In the genomic region with DNA sequence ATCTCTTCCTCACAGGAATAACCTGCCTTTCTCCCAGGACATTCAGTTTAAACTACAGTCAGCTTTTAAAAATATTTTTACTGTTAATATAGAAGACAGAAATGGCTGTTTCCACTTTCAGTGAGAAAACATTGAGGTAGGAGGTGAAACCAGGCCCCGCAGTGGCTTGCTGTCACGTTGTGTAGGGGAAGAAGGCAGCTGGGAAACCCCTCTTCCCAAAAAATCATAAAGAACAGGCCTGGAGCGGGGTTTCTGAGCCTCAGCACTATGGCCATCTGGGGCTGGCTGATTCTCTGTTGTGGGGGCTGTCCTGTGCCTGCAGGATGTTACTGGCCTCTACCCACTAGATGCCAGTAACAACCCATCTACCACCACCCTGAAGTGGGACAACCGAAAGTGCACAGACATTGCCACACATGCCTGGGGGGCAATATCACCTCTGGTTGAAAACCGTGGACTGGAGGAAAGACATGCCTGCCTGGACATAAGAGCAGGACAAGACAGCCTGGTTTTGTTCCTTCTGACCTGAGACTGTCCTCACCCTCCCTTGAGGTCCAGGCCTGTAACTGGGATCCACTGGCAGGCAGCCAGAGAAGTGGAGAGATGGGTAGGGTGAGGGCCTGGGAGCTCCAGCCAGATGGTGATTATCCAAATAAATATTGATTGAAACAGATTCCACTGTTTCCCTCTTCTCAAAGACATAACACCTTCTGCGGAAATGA, we compare ENCODE assay signal across 18 cellular contexts. TPM values are rescaled to one million over a fixed set of nuclear protein-coding genes. Genes with fewer than 3 reads are reported as not detected.
A peak's percentile ranks its signal among the peaks of the same experiment; 100 is the strongest.
DNase-seq lines count a peak whose midpoint lies in the region; ATAC-seq and TF ChIP-seq lines count a peak whose summit lies in the region.
"Had no signal": no experiment of that assay in that cellular context is flagged by ENCODE, and none has a peak within 500 bp of the region (broad histone marks: within the 10 kb centered on the region; RNA-seq: fewer than 3 reads in every experiment).

No MANE protein-coding gene starts in this region.

- DNase-seq in DMS53 (lab: John Stamatoyannopoulos, UW) = peak; percentile 27
- no peak for DNase-seq in DMS53 treated with DMSO at 0.1 percent for 48 hours (lab: John Stamatoyannopoulos, UW; ENCODE audit: unreplicated experiment)
- peak; percentile 44 for DNase-seq in natural killer cell treated with Interleukin-12 subunit alpha and Interleukin-12 subunit beta and Interleukin-15 and Interleukin-18, amount 100 ng/mL, for 72 hours (ENCODE audit: low spot score)
- no peak for DNase-seq in natural killer cell
- DNase-seq in WERI-Rb-1 = peak; percentile 61
- no peak for DNase-seq in KBM-7
- DNase-seq in NCI-H2171 treated with DMSO at 0.1 percent for 48 hours (lab: John Stamatoyannopoulos, UW) = no peak
- DNase-seq: CD8-positive, alpha-beta memory T cell; GM23248; MV-4-11; NCI-H1694; NCI-H526; SIG-M5 had no signal

- peaks cover 14 to 21% of the 10 kb centered on the region in 2 donors for H3K27me3 Mint-ChIP-seq in natural killer cell treated with Interleukin-12 subunit alpha and Interleukin-12 subunit beta and Interleukin-15 and Interleukin-18, amount 100 ng/mL, for 72 hours
- H3K27me3 Mint-ChIP-seq in natural killer cell (ENCODE audit: low read depth in 2 of 2) = peaks cover 8 to 27% of the 10 kb centered on the region in 2 donors
- H3K27me3 Mint-ChIP-seq: CD8-positive, alpha-beta memory T cell had no signal

- no peaks in the 10 kb centered on the region for H3K9me3 ChIP-seq in WERI-Rb-1 (ENCODE audit: severe bottlenecking)
- H3K9me3 ChIP-seq: BLaER1 had no signal

- H3K36me3 Mint-ChIP-seq in natural killer cell treated with Interleukin-12 subunit alpha and Interleukin-12 subunit beta and Interleukin-15 and Interleukin-18, amount 100 ng/mL, for 72 hours = no peaks in the 10 kb centered on the region
- H3K36me3 Mint-ChIP-seq in natural killer cell = no peaks in the 10 kb centered on the region
- H3K36me3 Mint-ChIP-seq: CD8-positive, alpha-beta memory T cell had no signal

- no peaks in the 10 kb centered on the region for H3K27me3 ChIP-seq in WERI-Rb-1 (ENCODE audit: insufficient read depth, low read depth, severe bottlenecking)
- H3K27me3 ChIP-seq: BLaER1 had no signal

- no peaks in the 10 kb centered on the region for H3K36me3 ChIP-seq in WERI-Rb-1
- H3K36me3 ChIP-seq: BLaER1 had no signal

- no peak for ATAC-seq in natural killer cell treated with Interleukin-12 subunit alpha and Interleukin-12 subunit beta and Interleukin-15 and Interleukin-18, amount 100 ng/mL, for 72 hours
- ATAC-seq in natural killer cell (no peak), GM19324 (IDR thresholded peaks at IDR 0.05; ENCODE audit: low FRiP score, unreplicated experiment) (no peak)

- no peaks in the 10 kb centered on the region for H3K9me3 Mint-ChIP-seq in natural killer cell treated with Interleukin-12 subunit alpha and Interleukin-12 subunit beta and Interleukin-15 and Interleukin-18, amount 100 ng/mL, for 72 hours
- no peaks in the 10 kb centered on the region for H3K9me3 Mint-ChIP-seq in natural killer cell
- H3K9me3 Mint-ChIP-seq: CD8-positive, alpha-beta memory T cell had no signal

- H3K4me3 ChIP-seq in WERI-Rb-1 (ENCODE audit: low read depth, low read length) = no peak overlapping the region
- H3K4me3 ChIP-seq: BLaER1, GM23248 had no signal

- no peak overlapping the region for H3K27ac Mint-ChIP-seq in natural killer cell treated with Interleukin-12 subunit alpha and Interleukin-12 subunit beta and Interleukin-15 and Interleukin-18, amount 100 ng/mL, for 72 hours
- no peak overlapping the region for H3K27ac Mint-ChIP-seq in natural killer cell

- intact Hi-C loops in natural killer cell (cut with micrococcal nuclease) = no loop called here

- 0 out of 2 replicates have a peak overlapping the region, but pooled peaks have one; percentile 25 for H3K27ac ChIP-seq in WERI-Rb-1
- H3K27ac ChIP-seq: 22Rv1, BLaER1, GM23248 had no signal

- H3K4me1 Mint-ChIP-seq in natural killer cell treated with Interleukin-12 subunit alpha and Interleukin-12 subunit beta and Interleukin-15 and Interleukin-18, amount 100 ng/mL, for 72 hours (ENCODE audit: low read depth in 2 of 2) = peaks cover 8 to 15% of the 10 kb centered on the region in 2 donors
- peaks cover 11% of the 10 kb centered on the region in 2 donors for H3K4me1 Mint-ChIP-seq in natural killer cell

- in situ Hi-C loops in KBM-7 (cut with MboI; ENCODE audit: low pct_unique_long_range_greater_than_20kb, low sequenced_read_pairs) = no loop called here

- TF ChIP-seq CTCF in natural killer cell (IDR thresholded peaks at IDR 0.05) (no peak), WERI-Rb-1 (IDR thresholded peaks at IDR 0.05; ENCODE audit: low read depth, low read length) (no peak)

- H3K4me3 Mint-ChIP-seq in natural killer cell treated with Interleukin-12 subunit alpha and Interleukin-12 subunit beta and Interleukin-15 and Interleukin-18, amount 100 ng/mL, for 72 hours = no peak overlapping the region
- no peak overlapping the region for H3K4me3 Mint-ChIP-seq in natural killer cell
- H3K4me3 Mint-ChIP-seq: CD8-positive, alpha-beta memory T cell had no signal

RNA-seq across cellular contexts. Expression of a gene that starts 43.9 kb away (rescaled TPM):
- under 1 TPM in 1 of 2 donors, not detected in 1; 0.22 TPM for total RNA-seq in natural killer cell treated with Interleukin-12 subunit alpha and Interleukin-12 subunit beta and Interleukin-15 and Interleukin-18, amount 100 ng/mL, for 72 hours
- under 1 TPM in 2 of 3 donors, not detected in 1; 0.39 to 0.60 TPM for total RNA-seq in natural killer cell
- total RNA-seq: GM23248, RPMI7951 had no signal

RNA-seq across cellular contexts. Expression of a gene that starts 56.6 kb away (rescaled TPM):
- total RNA-seq in natural killer cell treated with Interleukin-12 subunit alpha and Interleukin-12 subunit beta and Interleukin-15 and Interleukin-18, amount 100 ng/mL, for 72 hours = 1 to 10 TPM; 1.2 to 8.0 TPM
- total RNA-seq in natural killer cell = 1 to 10 TPM; 2.6 to 5.9 (median 3.8) TPM
- total RNA-seq: LHCN-M2 had no signal

Comparison
In these comparisons a context has a peak if more than half of its experiments do, and no peak if none do; other contexts are left out.
1. DNase-seq: peak in DMS53 (single experiment), natural killer cell treated with Interleukin-12 subunit alpha and Interleukin-12 subunit beta and Interleukin-15 and Interleukin-18, amount 100 ng/mL, for 72 hours (single experiment) and WERI-Rb-1 (single experiment); none in DMS53 treated with DMSO at 0.1 percent for 48 hours (single experiment), natural killer cell (single experiment), KBM-7 (single experiment) and NCI-H2171 treated with DMSO at 0.1 percent for 48 hours (single experiment).